8 cellular contexts compared by ENCODE assay signal in the genomic region with DNA sequence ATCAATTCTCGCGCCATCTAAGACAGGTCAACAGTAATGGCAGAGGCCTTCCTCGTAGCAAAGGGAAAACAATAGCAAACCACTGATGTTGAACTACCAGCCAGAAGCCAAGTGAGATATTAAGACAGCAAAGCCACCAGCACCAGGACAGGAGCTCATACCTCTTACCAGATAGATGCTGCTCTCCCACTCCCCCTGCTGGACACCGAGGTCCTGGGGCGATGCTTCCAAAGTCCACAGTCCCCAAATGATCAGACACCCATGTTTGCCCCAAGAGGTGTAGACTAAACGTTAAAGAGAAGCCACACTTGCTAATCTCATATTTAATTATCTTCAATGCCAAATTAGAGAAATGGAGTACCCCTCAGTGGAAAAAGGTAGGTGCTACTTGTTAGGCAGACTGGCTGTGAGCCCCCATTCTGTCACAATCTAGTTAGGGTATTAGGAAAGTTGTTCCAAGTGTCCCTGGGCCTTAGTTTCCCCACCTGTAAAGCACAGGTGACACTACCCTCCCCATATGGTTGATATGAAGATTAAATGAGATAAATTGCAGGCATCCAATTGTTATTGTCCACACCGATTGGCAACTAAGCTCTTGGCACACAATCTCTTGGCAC. TPM values are rescaled to one million over a fixed set of nuclear protein-coding genes. Genes with fewer than 3 reads are reported as not detected.
DNase-seq lines count a peak whose midpoint lies in the region; TF ChIP-seq lines count a peak whose summit lies in the region.

No MANE protein-coding gene starts in this region.

- intact Hi-C loops in breast epithelium (cut with DNase I; ENCODE audit: low total_unique reads): no loop called here

- TF ChIP-seq POLR2A in breast epithelium (IDR thresholded peaks at IDR 0.05): no peak

- DNase-seq in GF-D8 (lab: John Stamatoyannopoulos, UW) (peak; percentile 5), H4 (ENCODE audit: low spot score) (peak; percentile 81), NAMALWA (ENCODE audit: low spot score) (peak; percentile 90), breast epithelium (ENCODE audit: low spot score in 2 of 2) (peak in 1 of 2 donors; percentile 53), left kidney (ENCODE audit: low read depth, low spot score) (peak; percentile 54), mesenteric fat pad (ENCODE audit: low spot score) (no peak)
- DNase-seq in stimulated activated CD8-positive, alpha-beta memory T cell treated with anti-CD3 and anti-CD28 coated beads, Interleukin-12 subunit alpha, Interleukin-12 subunit beta, amount 100 ng/mL, for 24 hours (ENCODE audit: extremely low read depth): peak; percentile 34

- no peaks in the 10 kb centered on the region for H3K36me3 ChIP-seq in breast epithelium

- no peaks in the 10 kb centered on the region for H3K9me3 ChIP-seq in breast epithelium

- TF ChIP-seq CTCF in VCaP (conservative IDR thresholded peaks at IDR 0.05): peak; percentile 79
- peak in 2 of 3 donors; percentile 31 to 49 for TF ChIP-seq CTCF in breast epithelium (IDR thresholded peaks at IDR 0.05)

- H3K27me3 ChIP-seq in breast epithelium: no peaks in the 10 kb centered on the region

- H3K4me3 ChIP-seq in breast epithelium: no peak overlapping the region

- H3K27ac ChIP-seq in VCaP: no peak overlapping the region
- H3K27ac ChIP-seq in breast epithelium: peak overlapping the region in 1 of 2 donors; percentile 93

- no peaks in the 10 kb centered on the region for H3K4me1 ChIP-seq in breast epithelium

RNA-seq across cellular contexts. Expression of a gene that starts 39.9 kb away (rescaled TPM):
- 358 and 382 TPM in 2 replicates for total RNA-seq in H4 (2014; rRNA removed; shearing (Covaris generic))
- total RNA-seq in breast epithelium (100 to 1,000 TPM; 191 to 304 (median 210) TPM), mesenteric fat pad (248 TPM)

RNA-seq across cellular contexts. Expression of a gene that starts 55.7 kb away (rescaled TPM):
- total RNA-seq in H4 (2014; rRNA removed; shearing (Covaris generic)): 5.1 and 6.7 TPM in 2 replicates
- total RNA-seq in breast epithelium (10 to 100 TPM in 2 of 3 donors, 1 to 10 TPM in 1; 3.8 to 55.3 (median 11.8) TPM), mesenteric fat pad (385 TPM)
